Comparison of ENCODE assay signal across 8 cellular contexts in the genomic region with DNA sequence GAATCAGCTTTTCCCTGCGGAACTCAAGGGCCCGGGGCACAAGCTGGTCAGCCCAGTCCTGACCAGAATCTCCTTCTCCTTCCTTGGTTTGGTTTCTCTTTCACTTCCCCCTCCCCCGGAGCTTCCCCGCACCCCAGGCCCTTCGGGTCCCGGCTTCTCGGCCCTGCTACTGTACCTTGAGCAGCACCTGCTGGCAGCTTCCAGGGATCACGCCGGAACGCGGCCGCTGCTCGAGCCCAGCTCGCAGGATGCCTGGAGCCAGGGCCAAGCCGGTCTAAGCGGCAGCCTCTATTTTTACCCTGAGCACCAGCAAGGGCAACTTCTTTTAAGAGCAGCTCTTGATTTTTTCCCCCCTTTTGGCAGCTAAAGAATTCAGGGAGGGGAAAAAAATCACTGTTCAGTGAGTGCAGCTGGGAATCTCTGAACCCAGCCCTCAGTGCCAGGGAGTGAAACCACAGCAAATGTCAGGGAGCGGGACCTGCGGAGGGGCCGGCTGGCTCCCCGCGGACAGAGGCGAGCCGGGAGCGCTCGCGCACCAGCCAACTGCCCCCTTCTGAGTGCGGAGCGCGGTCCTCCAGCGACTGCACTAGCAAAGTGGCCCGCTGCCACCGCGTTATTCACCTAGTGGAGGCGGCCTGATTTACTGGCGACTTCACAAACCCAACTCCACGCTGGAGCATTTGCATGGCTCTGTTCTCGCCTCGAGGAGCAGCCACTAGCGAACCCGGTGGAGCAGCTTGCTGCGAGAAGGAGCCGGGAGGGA. TPM values are rescaled to one million over a fixed set of nuclear protein-coding genes. Genes with fewer than 3 reads are reported as not detected.
DNase-seq lines count a peak whose midpoint lies in the region; ATAC-seq and TF ChIP-seq lines count a peak whose summit lies in the region.

No MANE protein-coding gene starts in this region.

- H3K4me3 ChIP-seq in colonic mucosa: peak overlapping the region; percentile 49

- H3K27ac Mint-ChIP-seq in WTC11: no peak overlapping the region

- no peaks in the 10 kb centered on the region for H3K9me3 Mint-ChIP-seq in WTC11

- peaks cover 6% of the 10 kb centered on the region for H3K4me1 ChIP-seq in colonic mucosa

- H3K9me3 ChIP-seq in colonic mucosa: no peaks in the 10 kb centered on the region

- H3K27me3 ChIP-seq in colonic mucosa: no peaks in the 10 kb centered on the region

- DNase-seq in SIG-M5 treated with dmso at 0.1 percent for 504 hours (lab: John Stamatoyannopoulos, UW; ENCODE audit: unreplicated experiment) (peak; percentile 77), SIG-M5 (lab: John Stamatoyannopoulos, UW) (no peak), NCI-H1048 (lab: John Stamatoyannopoulos, UW) (peak; percentile 20), WTC11 (ENCODE audit: low spot score) (peak; percentile 94), colonic mucosa (peak; percentile 87), left lobe of liver (ENCODE audit: low spot score) (peak; percentile 92)
- peak; percentile 48 to 63 for DNase-seq in stimulated activated CD4-positive, alpha-beta T cell treated with anti-CD3 and anti-CD28 coated beads, Interleukin-2, amount 100 ng/mL, for 24 hours

- intact Hi-C loops in colonic mucosa (cut with DNase I): loop anchor here (10.0 kb wide), 1 partner anchor 700 kb away; no protein-coding TSS in a partner anchor

- H3K36me3 Mint-ChIP-seq in WTC11: no peaks in the 10 kb centered on the region

- CTCF ChIA-PET in WTC11 (lab: Charles Lee): interaction anchor here (0.6 to 3.1 kb wide), 56 partner anchors 9 to 1101 kb away, joined by 3 to 31 read pairs (median 4); no protein-coding TSS in a partner anchor

- H3K36me3 ChIP-seq in colonic mucosa: no peaks in the 10 kb centered on the region

- peak; percentile 53; the same call in 1 of the 2 replicates for TF ChIP-seq CTCF in WTC11 (IDR thresholded peaks at IDR 0.05)
- peak; percentile 64 for TF ChIP-seq CTCF in colonic mucosa (IDR thresholded peaks at IDR 0.05)

- H3K27me3 Mint-ChIP-seq in WTC11 (ENCODE audit: low read depth): peaks cover 28% of the 10 kb centered on the region

- peak overlapping the region; percentile 59 for H3K27ac ChIP-seq in colonic mucosa

- POLR2A ChIA-PET in WTC11 (lab: Charles Lee): no interaction called here

- ATAC-seq in HG02623 (IDR thresholded peaks at IDR 0.05; ENCODE audit: unreplicated experiment): peak; percentile 96
- ATAC-seq in WTC11: peak; percentile 94
- peak; percentile 87 for ATAC-seq in left lobe of liver

- H3K4me3 Mint-ChIP-seq in WTC11: peak overlapping the region; percentile 72

- H3K4me1 Mint-ChIP-seq in WTC11: peaks cover 53% of the 10 kb centered on the region

- H3K9ac ChIP-seq in colonic mucosa (ENCODE audit: low read depth in 2 of 2, low read length in 2 of 2): peak overlapping the region; percentile 54 to 81

TF ChIP-seq in WTC11, 78 proteins besides CTCF, POLR2A, EP300 and RAD21:
- no peak for TF ChIP-seq E2F5 (CRISPR knock-in tag; IDR thresholded peaks at IDR 0.05)
- TF ChIP-seq ETV6 (CRISPR knock-in tag; IDR thresholded peaks at IDR 0.05): peak; percentile 46; the same call in 1 of the 2 replicates
- peak; percentile 57; the same call in 1 of the 2 replicates for TF ChIP-seq SP1 (CRISPR knock-in tag; conservative IDR thresholded peaks at IDR 0.05)
- TF ChIP-seq ESRRA (CRISPR knock-in tag; IDR thresholded peaks at IDR 0.05; ENCODE audit: borderline replicate concordance): no peak
- TF ChIP-seq KAT7 (CRISPR knock-in tag; IDR thresholded peaks at IDR 0.05; ENCODE audit: borderline replicate concordance): no peak
- peak; percentile 70; the same call in 1 of the 2 replicates for TF ChIP-seq ZNF232 (CRISPR knock-in tag; IDR thresholded peaks at IDR 0.05)
- TF ChIP-seq NR1H2 (CRISPR knock-in tag; IDR thresholded peaks at IDR 0.05): no peak
- TF ChIP-seq MYBL2 (CRISPR knock-in tag; IDR thresholded peaks at IDR 0.05): no peak
- no peak for TF ChIP-seq CBFB (CRISPR knock-in tag; IDR thresholded peaks at IDR 0.05; ENCODE audit: low read depth)
- no peak for TF ChIP-seq ATF2 (CRISPR knock-in tag; IDR thresholded peaks at IDR 0.05; ENCODE audit: borderline replicate concordance, low read depth)
- TF ChIP-seq, protein P1, sequence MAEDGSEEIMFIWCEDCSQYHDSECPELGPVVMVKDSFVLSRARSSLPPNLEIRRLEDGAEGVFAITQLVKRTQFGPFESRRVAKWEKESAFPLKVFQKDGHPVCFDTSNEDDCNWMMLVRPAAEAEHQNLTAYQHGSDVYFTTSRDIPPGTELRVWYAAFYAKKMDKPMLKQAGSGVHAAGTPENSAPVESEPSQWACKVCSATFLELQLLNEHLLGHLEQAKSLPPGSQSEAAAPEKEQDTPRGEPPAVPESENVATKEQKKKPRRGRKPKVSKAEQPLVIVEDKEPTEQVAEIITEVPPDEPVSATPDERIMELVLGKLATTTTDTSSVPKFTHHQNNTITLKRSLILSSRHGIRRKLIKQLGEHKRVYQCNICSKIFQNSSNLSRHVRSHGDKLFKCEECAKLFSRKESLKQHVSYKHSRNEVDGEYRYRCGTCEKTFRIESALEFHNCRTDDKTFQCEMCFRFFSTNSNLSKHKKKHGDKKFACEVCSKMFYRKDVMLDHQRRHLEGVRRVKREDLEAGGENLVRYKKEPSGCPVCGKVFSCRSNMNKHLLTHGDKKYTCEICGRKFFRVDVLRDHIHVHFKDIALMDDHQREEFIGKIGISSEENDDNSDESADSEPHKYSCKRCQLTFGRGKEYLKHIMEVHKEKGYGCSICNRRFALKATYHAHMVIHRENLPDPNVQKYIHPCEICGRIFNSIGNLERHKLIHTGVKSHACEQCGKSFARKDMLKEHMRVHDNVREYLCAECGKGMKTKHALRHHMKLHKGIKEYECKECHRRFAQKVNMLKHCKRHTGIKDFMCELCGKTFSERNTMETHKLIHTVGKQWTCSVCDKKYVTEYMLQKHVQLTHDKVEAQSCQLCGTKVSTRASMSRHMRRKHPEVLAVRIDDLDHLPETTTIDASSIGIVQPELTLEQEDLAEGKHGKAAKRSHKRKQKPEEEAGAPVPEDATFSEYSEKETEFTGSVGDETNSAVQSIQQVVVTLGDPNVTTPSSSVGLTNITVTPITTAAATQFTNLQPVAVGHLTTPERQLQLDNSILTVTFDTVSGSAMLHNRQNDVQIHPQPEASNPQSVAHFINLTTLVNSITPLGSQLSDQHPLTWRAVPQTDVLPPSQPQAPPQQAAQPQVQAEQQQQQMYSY (CRISPR knock-in tag; IDR thresholded peaks at IDR 0.05): peak; percentile 72; the same call in 1 of the 2 replicates
- no peak for TF ChIP-seq EMX1 (CRISPR knock-in tag; IDR thresholded peaks at IDR 0.05)
- no peak for TF ChIP-seq RORB (CRISPR knock-in tag; IDR thresholded peaks at IDR 0.05)
- TF ChIP-seq ZMAT4 (CRISPR knock-in tag; IDR thresholded peaks at IDR 0.05): no peak
- TF ChIP-seq HMGXB4 (CRISPR knock-in tag; IDR thresholded peaks at IDR 0.05): peak; percentile 90
- TF ChIP-seq USF1 (CRISPR knock-in tag; IDR thresholded peaks at IDR 0.05): no peak
TF ChIP-seq in WTC11: peak in this region for 5.

RNA-seq across cellular contexts. Expression of gene INHBA, which starts 2.4 kb away (rescaled TPM):
- total RNA-seq in WTC11 (2021) (0.16 to 1.0 TPM (median 0.44 TPM) in 3 replicates), colonic mucosa (under 1 TPM; 0.15 to 0.19 TPM), left lobe of liver (2.6 TPM)
